ENCODE assay signal across 1 cellular context in the genomic region with DNA sequence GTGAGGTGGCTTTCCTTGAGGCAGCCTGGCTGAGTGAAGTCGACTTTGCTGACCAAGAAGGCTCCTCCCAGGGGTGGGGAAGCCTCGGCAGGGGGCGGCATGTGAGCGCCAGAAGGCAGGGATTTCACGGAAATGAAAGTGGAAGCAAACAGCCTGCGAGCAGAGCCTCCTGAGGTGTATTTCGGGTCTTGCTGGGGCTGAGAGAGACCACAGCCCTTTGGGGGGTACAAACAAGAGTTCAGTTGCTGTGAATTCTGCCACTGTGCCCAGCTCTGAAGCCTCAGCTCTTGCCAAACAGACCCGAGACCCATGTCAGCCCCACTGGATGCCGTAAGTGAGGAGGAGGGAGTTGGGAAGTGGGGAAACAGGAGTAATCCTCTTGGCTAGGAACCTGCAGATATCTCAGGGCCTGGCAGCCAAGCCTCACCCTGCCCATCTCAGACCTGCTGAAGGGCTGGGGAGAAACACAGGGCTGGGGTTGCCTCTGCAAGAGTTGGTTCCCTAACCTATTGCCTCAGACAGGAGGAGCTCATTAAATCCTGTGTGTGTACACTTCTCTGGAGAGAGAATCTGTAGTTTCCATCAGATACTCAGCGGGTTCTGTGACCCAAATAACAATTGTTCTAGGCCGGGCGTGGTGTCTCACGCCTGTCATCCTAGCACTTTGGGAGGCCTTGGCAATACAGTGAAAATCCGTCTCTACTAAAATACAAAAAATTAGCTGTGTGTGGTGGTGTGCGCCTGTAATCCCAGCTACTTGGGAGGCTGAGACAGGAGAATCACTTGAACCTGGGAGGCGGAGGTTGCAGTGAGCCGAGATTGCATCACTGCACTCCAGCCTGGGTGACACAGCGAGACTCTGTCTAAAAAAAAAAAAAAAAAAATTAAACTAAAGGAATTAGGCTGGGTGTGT.
A peak's percentile ranks its signal among the peaks of the same experiment; 100 is the strongest.
TF ChIP-seq lines count a peak whose summit lies in the region.

A gene (plus strand): TSS at position 146 of the 913 bp plus-strand sequence. CDS start 164 bp downstream, at position 310.

TF ChIP-seq in K562, 482 proteins besides CTCF, POLR2A, EP300 and RAD21 (continued from another document and continues in another):
- TF ChIP-seq, protein P1, sequence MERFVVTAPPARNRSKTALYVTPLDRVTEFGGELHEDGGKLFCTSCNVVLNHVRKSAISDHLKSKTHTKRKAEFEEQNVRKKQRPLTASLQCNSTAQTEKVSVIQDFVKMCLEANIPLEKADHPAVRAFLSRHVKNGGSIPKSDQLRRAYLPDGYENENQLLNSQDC (CRISPR knock-in tag; IDR thresholded peaks at IDR 0.05), result no peak
- TF ChIP-seq FOXK1 (CRISPR knock-in tag; IDR thresholded peaks at IDR 0.05; ENCODE audit: borderline replicate concordance) (no peak), TAL1 (IDR thresholded peaks at IDR 0.05) (no peak), ZNF408 (CRISPR knock-in tag; IDR thresholded peaks at IDR 0.05; ENCODE audit: low read depth) (no peak), RBM15 (IDR thresholded peaks at IDR 0.05; ENCODE audit: insufficient read depth, low read length) (no peak), MED1 (CRISPR knock-in tag; IDR thresholded peaks at IDR 0.05; ENCODE audit: borderline replicate concordance) (no peak), ZC3H4 (CRISPR knock-in tag; IDR thresholded peaks at IDR 0.05; ENCODE audit: borderline replicate concordance) (no peak), ETV5 (CRISPR knock-in tag; IDR thresholded peaks at IDR 0.05; ENCODE audit: low read depth) (no peak), ZFPM2 (CRISPR knock-in tag; IDR thresholded peaks at IDR 0.05) (no peak), SIRT6 (IDR thresholded peaks at IDR 0.05; ENCODE audit: low read depth, low read length) (no peak), ZNF75A (CRISPR knock-in tag; IDR thresholded peaks at IDR 0.05) (no peak), NFIX (CRISPR knock-in tag; IDR thresholded peaks at IDR 0.05; ENCODE audit: low read depth) (no peak), GATAD2A (IDR thresholded peaks at IDR 0.05) (no peak), FOXJ2 (tag; IDR thresholded peaks at IDR 0.05) (no peak), BCL6 (CRISPR knock-in tag; IDR thresholded peaks at IDR 0.05) (no peak), SMAD4 (CRISPR knock-in tag; conservative IDR thresholded peaks at IDR 0.05) (no peak; the same call in 1 of the 2 replicates), XRCC3 (IDR thresholded peaks at IDR 0.05) (no peak), ZNF695 (CRISPR knock-in tag; IDR thresholded peaks at IDR 0.05) (no peak), ZNF232 (CRISPR knock-in tag; IDR thresholded peaks at IDR 0.05) (no peak), NFE2 (IDR thresholded peaks at IDR 0.05; ENCODE audit: low read depth) (no peak), GATA2 (CRISPR knock-in tag; IDR thresholded peaks at IDR 0.05) (no peak), HDAC8 (tag; IDR thresholded peaks at IDR 0.05) (no peak), ZNF77 (CRISPR knock-in tag; IDR thresholded peaks at IDR 0.05) (no peak), FOXK2 (conservative IDR thresholded peaks at IDR 0.05 in 1 of 2, IDR thresholded peaks at IDR 0.05 in 1 of 2; ENCODE audit: low read depth in 2 of 2) (peak in 1 of 2 experiments; percentile 46; a peak in 1 of 4 replicates), SMARCA5 (IDR thresholded peaks at IDR 0.05) (peak; percentile 76), MXI1 (IDR thresholded peaks at IDR 0.05; ENCODE audit: low read depth, low read length) (peak; percentile 82; the same call in 1 of the 2 replicates), PHB2 (IDR thresholded peaks at IDR 0.05; ENCODE audit: low read depth) (no peak), ZNF589 (CRISPR knock-in tag; IDR thresholded peaks at IDR 0.05; ENCODE audit: low read depth) (no peak), SNIP1 (IDR thresholded peaks at IDR 0.05; ENCODE audit: low read depth) (no peak), SAFB2 (IDR thresholded peaks at IDR 0.05; ENCODE audit: borderline replicate concordance, low read depth, low read length, severe bottlenecking) (no peak), ZZZ3 (IDR thresholded peaks at IDR 0.05) (no peak), ZBED1 (IDR thresholded peaks at IDR 0.05) (no peak), ZNF174 (CRISPR knock-in tag; IDR thresholded peaks at IDR 0.05) (no peak), ZEB2 (IDR thresholded peaks at IDR 0.05) (no peak), GABPA (tag; conservative IDR thresholded peaks at IDR 0.05; ENCODE audit: low read depth) (no peak), NELFE (IDR thresholded peaks at IDR 0.05; ENCODE audit: insufficient read depth, insufficient read length) (no peak), MYBL2 (IDR thresholded peaks at IDR 0.05; ENCODE audit: low read depth) (no peak), MYBL2 (CRISPR knock-in tag; IDR thresholded peaks at IDR 0.05; ENCODE audit: borderline replicate concordance) (no peak)
- TF ChIP-seq, protein P2, sequence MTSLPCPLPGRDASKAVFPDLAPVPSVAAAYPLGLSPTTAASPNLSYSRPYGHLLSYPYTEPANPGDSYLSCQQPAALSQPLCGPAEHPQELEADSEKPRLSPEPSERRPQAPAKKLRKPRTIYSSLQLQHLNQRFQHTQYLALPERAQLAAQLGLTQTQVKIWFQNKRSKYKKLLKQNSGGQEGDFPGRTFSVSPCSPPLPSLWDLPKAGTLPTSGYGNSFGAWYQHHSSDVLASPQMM (CRISPR knock-in tag; IDR thresholded peaks at IDR 0.05), result no peak
- TF ChIP-seq, protein P3, sequence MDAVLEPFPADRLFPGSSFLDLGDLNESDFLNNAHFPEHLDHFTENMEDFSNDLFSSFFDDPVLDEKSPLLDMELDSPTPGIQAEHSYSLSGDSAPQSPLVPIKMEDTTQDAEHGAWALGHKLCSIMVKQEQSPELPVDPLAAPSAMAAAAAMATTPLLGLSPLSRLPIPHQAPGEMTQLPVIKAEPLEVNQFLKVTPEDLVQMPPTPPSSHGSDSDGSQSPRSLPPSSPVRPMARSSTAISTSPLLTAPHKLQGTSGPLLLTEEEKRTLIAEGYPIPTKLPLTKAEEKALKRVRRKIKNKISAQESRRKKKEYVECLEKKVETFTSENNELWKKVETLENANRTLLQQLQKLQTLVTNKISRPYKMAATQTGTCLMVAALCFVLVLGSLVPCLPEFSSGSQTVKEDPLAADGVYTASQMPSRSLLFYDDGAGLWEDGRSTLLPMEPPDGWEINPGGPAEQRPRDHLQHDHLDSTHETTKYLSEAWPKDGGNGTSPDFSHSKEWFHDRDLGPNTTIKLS (IDR thresholded peaks at IDR 0.05; ENCODE audit: borderline replicate concordance, low read depth), result peak; percentile 38; the same call in 1 of the 2 replicates
- TF ChIP-seq, protein P4, sequence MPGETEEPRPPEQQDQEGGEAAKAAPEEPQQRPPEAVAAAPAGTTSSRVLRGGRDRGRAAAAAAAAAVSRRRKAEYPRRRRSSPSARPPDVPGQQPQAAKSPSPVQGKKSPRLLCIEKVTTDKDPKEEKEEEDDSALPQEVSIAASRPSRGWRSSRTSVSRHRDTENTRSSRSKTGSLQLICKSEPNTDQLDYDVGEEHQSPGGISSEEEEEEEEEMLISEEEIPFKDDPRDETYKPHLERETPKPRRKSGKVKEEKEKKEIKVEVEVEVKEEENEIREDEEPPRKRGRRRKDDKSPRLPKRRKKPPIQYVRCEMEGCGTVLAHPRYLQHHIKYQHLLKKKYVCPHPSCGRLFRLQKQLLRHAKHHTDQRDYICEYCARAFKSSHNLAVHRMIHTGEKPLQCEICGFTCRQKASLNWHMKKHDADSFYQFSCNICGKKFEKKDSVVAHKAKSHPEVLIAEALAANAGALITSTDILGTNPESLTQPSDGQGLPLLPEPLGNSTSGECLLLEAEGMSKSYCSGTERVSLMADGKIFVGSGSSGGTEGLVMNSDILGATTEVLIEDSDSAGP (CRISPR knock-in tag; IDR thresholded peaks at IDR 0.05), result no peak
- TF ChIP-seq, protein P5, sequence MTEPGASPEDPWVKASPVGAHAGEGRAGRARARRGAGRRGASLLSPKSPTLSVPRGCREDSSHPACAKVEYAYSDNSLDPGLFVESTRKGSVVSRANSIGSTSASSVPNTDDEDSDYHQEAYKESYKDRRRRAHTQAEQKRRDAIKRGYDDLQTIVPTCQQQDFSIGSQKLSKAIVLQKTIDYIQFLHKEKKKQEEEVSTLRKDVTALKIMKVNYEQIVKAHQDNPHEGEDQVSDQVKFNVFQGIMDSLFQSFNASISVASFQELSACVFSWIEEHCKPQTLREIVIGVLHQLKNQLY (CRISPR knock-in tag; conservative IDR thresholded peaks at IDR 0.05), result no peak
- TF ChIP-seq, protein P6, sequence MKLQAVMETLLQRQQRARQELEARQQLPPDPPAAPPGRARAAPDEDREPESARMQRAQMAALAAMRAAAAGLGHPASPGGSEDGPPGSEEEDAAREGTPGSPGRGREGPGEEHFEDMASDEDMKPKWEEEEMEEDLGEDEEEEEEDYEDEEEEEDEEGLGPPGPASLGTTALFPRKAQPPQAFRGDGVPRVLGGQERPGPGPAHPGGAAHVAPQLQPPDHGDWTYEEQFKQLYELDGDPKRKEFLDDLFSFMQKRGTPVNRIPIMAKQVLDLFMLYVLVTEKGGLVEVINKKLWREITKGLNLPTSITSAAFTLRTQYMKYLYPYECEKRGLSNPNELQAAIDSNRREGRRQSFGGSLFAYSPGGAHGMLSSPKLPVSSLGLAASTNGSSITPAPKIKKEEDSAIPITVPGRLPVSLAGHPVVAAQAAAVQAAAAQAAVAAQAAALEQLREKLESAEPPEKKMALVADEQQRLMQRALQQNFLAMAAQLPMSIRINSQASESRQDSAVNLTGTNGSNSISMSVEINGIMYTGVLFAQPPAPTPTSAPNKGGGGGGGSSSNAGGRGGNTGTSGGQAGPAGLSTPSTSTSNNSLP (IDR thresholded peaks at IDR 0.05; ENCODE audit: borderline replicate concordance, low read depth, low read length), result no peak
- TF ChIP-seq, protein P7, sequence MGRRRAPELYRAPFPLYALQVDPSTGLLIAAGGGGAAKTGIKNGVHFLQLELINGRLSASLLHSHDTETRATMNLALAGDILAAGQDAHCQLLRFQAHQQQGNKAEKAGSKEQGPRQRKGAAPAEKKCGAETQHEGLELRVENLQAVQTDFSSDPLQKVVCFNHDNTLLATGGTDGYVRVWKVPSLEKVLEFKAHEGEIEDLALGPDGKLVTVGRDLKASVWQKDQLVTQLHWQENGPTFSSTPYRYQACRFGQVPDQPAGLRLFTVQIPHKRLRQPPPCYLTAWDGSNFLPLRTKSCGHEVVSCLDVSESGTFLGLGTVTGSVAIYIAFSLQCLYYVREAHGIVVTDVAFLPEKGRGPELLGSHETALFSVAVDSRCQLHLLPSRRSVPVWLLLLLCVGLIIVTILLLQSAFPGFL (CRISPR knock-in tag; IDR thresholded peaks at IDR 0.05), result no peak
- TF ChIP-seq, protein P8, sequence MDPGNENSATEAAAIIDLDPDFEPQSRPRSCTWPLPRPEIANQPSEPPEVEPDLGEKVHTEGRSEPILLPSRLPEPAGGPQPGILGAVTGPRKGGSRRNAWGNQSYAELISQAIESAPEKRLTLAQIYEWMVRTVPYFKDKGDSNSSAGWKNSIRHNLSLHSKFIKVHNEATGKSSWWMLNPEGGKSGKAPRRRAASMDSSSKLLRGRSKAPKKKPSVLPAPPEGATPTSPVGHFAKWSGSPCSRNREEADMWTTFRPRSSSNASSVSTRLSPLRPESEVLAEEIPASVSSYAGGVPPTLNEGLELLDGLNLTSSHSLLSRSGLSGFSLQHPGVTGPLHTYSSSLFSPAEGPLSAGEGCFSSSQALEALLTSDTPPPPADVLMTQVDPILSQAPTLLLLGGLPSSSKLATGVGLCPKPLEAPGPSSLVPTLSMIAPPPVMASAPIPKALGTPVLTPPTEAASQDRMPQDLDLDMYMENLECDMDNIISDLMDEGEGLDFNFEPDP (CRISPR knock-in tag; IDR thresholded peaks at IDR 0.05), result no peak
- TF ChIP-seq, protein P9, sequence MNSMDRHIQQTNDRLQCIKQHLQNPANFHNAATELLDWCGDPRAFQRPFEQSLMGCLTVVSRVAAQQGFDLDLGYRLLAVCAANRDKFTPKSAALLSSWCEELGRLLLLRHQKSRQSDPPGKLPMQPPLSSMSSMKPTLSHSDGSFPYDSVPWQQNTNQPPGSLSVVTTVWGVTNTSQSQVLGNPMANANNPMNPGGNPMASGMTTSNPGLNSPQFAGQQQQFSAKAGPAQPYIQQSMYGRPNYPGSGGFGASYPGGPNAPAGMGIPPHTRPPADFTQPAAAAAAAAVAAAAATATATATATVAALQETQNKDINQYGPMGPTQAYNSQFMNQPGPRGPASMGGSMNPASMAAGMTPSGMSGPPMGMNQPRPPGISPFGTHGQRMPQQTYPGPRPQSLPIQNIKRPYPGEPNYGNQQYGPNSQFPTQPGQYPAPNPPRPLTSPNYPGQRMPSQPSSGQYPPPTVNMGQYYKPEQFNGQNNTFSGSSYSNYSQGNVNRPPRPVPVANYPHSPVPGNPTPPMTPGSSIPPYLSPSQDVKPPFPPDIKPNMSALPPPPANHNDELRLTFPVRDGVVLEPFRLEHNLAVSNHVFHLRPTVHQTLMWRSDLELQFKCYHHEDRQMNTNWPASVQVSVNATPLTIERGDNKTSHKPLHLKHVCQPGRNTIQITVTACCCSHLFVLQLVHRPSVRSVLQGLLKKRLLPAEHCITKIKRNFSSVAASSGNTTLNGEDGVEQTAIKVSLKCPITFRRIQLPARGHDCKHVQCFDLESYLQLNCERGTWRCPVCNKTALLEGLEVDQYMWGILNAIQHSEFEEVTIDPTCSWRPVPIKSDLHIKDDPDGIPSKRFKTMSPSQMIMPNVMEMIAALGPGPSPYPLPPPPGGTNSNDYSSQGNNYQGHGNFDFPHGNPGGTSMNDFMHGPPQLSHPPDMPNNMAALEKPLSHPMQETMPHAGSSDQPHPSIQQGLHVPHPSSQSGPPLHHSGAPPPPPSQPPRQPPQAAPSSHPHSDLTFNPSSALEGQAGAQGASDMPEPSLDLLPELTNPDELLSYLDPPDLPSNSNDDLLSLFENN (IDR thresholded peaks at IDR 0.05; ENCODE audit: low read depth in 2 of 2, low read length in 2 of 2), result no peak
- TF ChIP-seq, protein P10, sequence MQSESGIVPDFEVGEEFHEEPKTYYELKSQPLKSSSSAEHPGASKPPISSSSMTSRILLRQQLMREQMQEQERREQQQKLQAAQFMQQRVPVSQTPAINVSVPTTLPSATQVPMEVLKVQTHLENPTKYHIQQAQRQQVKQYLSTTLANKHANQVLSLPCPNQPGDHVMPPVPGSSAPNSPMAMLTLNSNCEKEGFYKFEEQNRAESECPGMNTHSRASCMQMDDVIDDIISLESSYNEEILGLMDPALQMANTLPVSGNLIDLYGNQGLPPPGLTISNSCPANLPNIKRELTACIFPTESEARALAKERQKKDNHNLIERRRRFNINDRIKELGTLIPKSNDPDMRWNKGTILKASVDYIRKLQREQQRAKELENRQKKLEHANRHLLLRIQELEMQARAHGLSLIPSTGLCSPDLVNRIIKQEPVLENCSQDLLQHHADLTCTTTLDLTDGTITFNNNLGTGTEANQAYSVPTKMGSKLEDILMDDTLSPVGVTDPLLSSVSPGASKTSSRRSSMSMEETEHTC (IDR thresholded peaks at IDR 0.05), result no peak
- TF ChIP-seq, protein P11, sequence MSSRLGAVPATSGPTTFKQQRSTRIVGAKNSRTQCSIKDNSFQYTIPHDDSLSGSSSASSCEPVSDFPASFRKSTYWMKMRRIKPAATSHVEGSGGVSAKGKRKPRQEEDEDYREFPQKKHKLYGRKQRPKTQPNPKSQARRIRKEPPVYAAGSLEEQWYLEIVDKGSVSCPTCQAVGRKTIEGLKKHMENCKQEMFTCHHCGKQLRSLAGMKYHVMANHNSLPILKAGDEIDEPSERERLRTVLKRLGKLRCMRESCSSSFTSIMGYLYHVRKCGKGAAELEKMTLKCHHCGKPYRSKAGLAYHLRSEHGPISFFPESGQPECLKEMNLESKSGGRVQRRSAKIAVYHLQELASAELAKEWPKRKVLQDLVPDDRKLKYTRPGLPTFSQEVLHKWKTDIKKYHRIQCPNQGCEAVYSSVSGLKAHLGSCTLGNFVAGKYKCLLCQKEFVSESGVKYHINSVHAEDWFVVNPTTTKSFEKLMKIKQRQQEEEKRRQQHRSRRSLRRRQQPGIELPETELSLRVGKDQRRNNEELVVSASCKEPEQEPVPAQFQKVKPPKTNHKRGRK (tag; IDR thresholded peaks at IDR 0.05), result no peak
